Comparison of ENCODE assay signal across 28 cellular contexts in genomic region chr17:33086041-33086440, GRCh38.
"Had no signal": no experiment of that assay in that cellular context is flagged by ENCODE, and none has a peak within 500 bp of the region (broad histone marks: within the 10 kb centered on the region; RNA-seq: fewer than 3 reads in every experiment).

No MANE protein-coding gene starts in this region.

- ATAC-seq: activated CD4-positive, CD25-positive, alpha-beta regulatory T cell treated with anti-CD3 and anti-CD28 coated beads, Interleukin-2, amount 50 U/mL, for 24 hours; activated CD8-positive, alpha-beta T cell treated with anti-CD3 and anti-CD28 coated beads for 36 hours; activated T-cell treated with anti-CD3 and anti-CD28 coated beads, Interleukin-2, amount 50 U/mL, for 4 hours; activated T-helper 17 cell treated with anti-CD3 and anti-CD28 coated beads, Interleukin-2, amount 50 U/mL, for 72 hours; body of pancreas; effector memory CD8-positive, alpha-beta T cell; foreskin keratinocyte; gastrocnemius medialis; T-helper 17 cell; WTC11 had no signal

- DNase-seq: activated CD4-positive, alpha-beta T cell treated with anti-CD3 and anti-CD28 coated beads for 48 hours; activated CD4-positive, alpha-beta T cell treated with anti-CD3 and anti-CD28 coated beads, Interleukin-2, amount 50 U/mL, for 1 hour; activated CD4-positive, alpha-beta T cell treated with anti-CD3 and anti-CD28 coated beads, Interleukin-2, amount 50 U/mL, for 48 hours; activated CD8-positive, alpha-beta memory T cell treated with anti-CD3 and anti-CD28 coated beads for 24 hours; activated CD8-positive, alpha-beta T cell treated with anti-CD3 and anti-CD28 coated beads for 36 hours; activated effector memory CD4-positive, alpha-beta T cell treated with Interleukin-2 at 50 U/mL for 16 hours; activated gamma-delta T cell treated with Interleukin-2 at 50 U/mL for 16 hours; activated naive CD4-positive, alpha-beta T cell treated with anti-CD3 and anti-CD28 coated beads, Interleukin-2, amount 50 U/mL, for 16 hours; activated naive CD4-positive, alpha-beta T cell treated with Interleukin-2 at 50 U/mL for 16 hours; activated T-cell treated with anti-CD3 and anti-CD28 coated beads, Interleukin-2, amount 50 U/mL, for 4 hours; amniotic stem cell; anterior cingulate cortex; body of pancreas; caudate nucleus; cortex of kidney; dermis blood vessel endothelial cell; effector CD4-positive, alpha-beta T cell; effector memory CD8-positive, alpha-beta T cell; erythroblast; foreskin keratinocyte; gastrocnemius medialis; glutamatergic neuron; T-helper 1 cell; T-helper 17 cell had no signal

- H3K4me3 ChIP-seq: body of pancreas, esophagus muscularis mucosa, gastrocnemius medialis had no signal

- H3K9me3 ChIP-seq: body of pancreas, esophagus muscularis mucosa, gastrocnemius medialis had no signal

- H3K27ac ChIP-seq: body of pancreas, esophagus muscularis mucosa, foreskin keratinocyte, gastrocnemius medialis had no signal

- H3K4me1 ChIP-seq: body of pancreas, esophagus muscularis mucosa, gastrocnemius medialis had no signal

- H3K27me3 ChIP-seq: body of pancreas had no signal

- H3K36me3 ChIP-seq: esophagus muscularis mucosa, gastrocnemius medialis had no signal
